In genomic region chr11:32006799-32007388, GRCh38 we compare ENCODE assay signal across 8 cellular contexts.
DNase-seq lines count a peak whose midpoint lies in the region; ATAC-seq, FAIRE-seq and TF ChIP-seq lines count a peak whose summit lies in the region.

No MANE protein-coding gene starts in this region.

- CTCF ChIA-PET in OCI-LY7 (lab: Charles Lee; ENCODE audit: unreplicated experiment), result interaction anchor here (0.7 kb wide), 1 partner anchor 187 kb away, joined by 3 read pairs; no protein-coding TSS in a partner anchor
- CTCF ChIA-PET in naive thymus-derived CD4-positive, alpha-beta T cell (lab: Charles Lee), result interaction anchor here (0.7 to 1.1 kb wide), 3 partner anchors 151 to 769 kb away, joined by 3 to 4 read pairs (median 3); no protein-coding TSS in a partner anchor

- peak; percentile 82 for TF ChIP-seq CTCF in OCI-LY7 (conservative IDR thresholded peaks at IDR 0.05; ENCODE audit: low read length)

- no peak overlapping the region for H3K27ac Mint-ChIP-seq in naive thymus-derived CD4-positive, alpha-beta T cell

- H3K4me1 Mint-ChIP-seq in naive thymus-derived CD4-positive, alpha-beta T cell, result peaks cover 0 to 5% (median 0%) of the 10 kb centered on the region in 7 donors

- H3K27ac ChIP-seq in OCI-LY7 (ENCODE audit: low read depth, low read length, poor library complexity, severe bottlenecking), result no peak overlapping the region
- H3K27ac ChIP-seq in naive thymus-derived CD4-positive, alpha-beta T cell (ENCODE audit: low read depth, low read length), result no peak overlapping the region

- POLR2A ChIA-PET in OCI-LY7 (lab: Charles Lee), result no interaction called here
- POLR2A ChIA-PET in naive thymus-derived CD4-positive, alpha-beta T cell (lab: Charles Lee), result no interaction called here

- H3K27me3 ChIP-seq in naive thymus-derived CD4-positive, alpha-beta T cell (ENCODE audit: control insufficient read depth in 2 of 2, insufficient read depth in 2 of 2, low read length in 2 of 2), result no peaks in the 10 kb centered on the region

- peak; percentile 53 for FAIRE-seq in endometrium (lab: Jason Lieb, UNC)

- no peaks in the 10 kb centered on the region for H4K20me1 ChIP-seq in OCI-LY7 (ENCODE audit: insufficient read depth, low read length)

- H3K4me1 ChIP-seq in OCI-LY7 (ENCODE audit: insufficient read depth, low read length, poor library complexity, severe bottlenecking), result no peaks in the 10 kb centered on the region
- no peaks in the 10 kb centered on the region for H3K4me1 ChIP-seq in naive thymus-derived CD4-positive, alpha-beta T cell (ENCODE audit: control insufficient read depth in 2 of 2, insufficient read depth in 2 of 2, low read length in 2 of 2)

- H3K4me3 Mint-ChIP-seq in naive thymus-derived CD4-positive, alpha-beta T cell, result peak overlapping the region in 1 of 10 donors; percentile 2

- H3K27me3 Mint-ChIP-seq in naive thymus-derived CD4-positive, alpha-beta T cell, result peaks cover 17 to 40% (median 35%) of the 10 kb centered on the region in 5 donors

- no peaks in the 10 kb centered on the region for H3K9me3 ChIP-seq in OCI-LY7 (ENCODE audit: low read length)
- no peaks in the 10 kb centered on the region for H3K9me3 ChIP-seq in naive thymus-derived CD4-positive, alpha-beta T cell (ENCODE audit: control insufficient read depth in 2 of 3, low read length in 3 of 3)

- no peaks in the 10 kb centered on the region for H3K79me2 ChIP-seq in OCI-LY7 (ENCODE audit: insufficient read depth, low read depth, low read length)

- ATAC-seq in GM19035 (IDR thresholded peaks at IDR 0.05; ENCODE audit: unreplicated experiment) (peak; percentile 80), HG03571 (IDR thresholded peaks at IDR 0.05; ENCODE audit: unreplicated experiment) (peak; percentile 60), GM21528 (IDR thresholded peaks at IDR 0.05; ENCODE audit: low FRiP score, unreplicated experiment) (no peak)
- peak; percentile 64 for ATAC-seq in naive thymus-derived CD4-positive, alpha-beta T cell

- no peak overlapping the region for H3K4me2 ChIP-seq in OCI-LY7 (ENCODE audit: low read length)

- DNase-seq in DMS53 (lab: John Stamatoyannopoulos, UW), result peak; percentile 57
- DNase-seq in OCI-LY7 (ENCODE audit: low spot score), result peak; percentile 37
- peak in 5 of 9 donors; percentile 4 to 27 (median 7) for DNase-seq in naive thymus-derived CD4-positive, alpha-beta T cell
- no peak for DNase-seq in cortex of kidney (lab: John Stamatoyannopoulos, UW)

- H3K4me3 ChIP-seq in OCI-LY7 (ENCODE audit: low read depth, low read length, poor library complexity, severe bottlenecking), result no peak overlapping the region
- no peak overlapping the region for H3K4me3 ChIP-seq in naive thymus-derived CD4-positive, alpha-beta T cell (ENCODE audit: low read length)

- H2AFZ ChIP-seq in OCI-LY7 (ENCODE audit: low read length), result no peak overlapping the region

- no peaks in the 10 kb centered on the region for H3K9me3 Mint-ChIP-seq in naive thymus-derived CD4-positive, alpha-beta T cell

- intact Hi-C loops in OCI-LY7 (cut with micrococcal nuclease; ENCODE audit: unreplicated experiment), result loop anchor here (10.0 kb wide), 1 partner anchor 612 kb away; no protein-coding TSS in a partner anchor
- intact Hi-C loops in naive thymus-derived CD4-positive, alpha-beta T cell (cut with micrococcal nuclease), result loop anchor here (1.0 to 5.0 kb wide), 4 partner anchors 515 to 900 kb away; no protein-coding TSS in a partner anchor

- H3K36me3 Mint-ChIP-seq in naive thymus-derived CD4-positive, alpha-beta T cell, result no peaks in the 10 kb centered on the region

- H3K9me2 ChIP-seq in OCI-LY7 (ENCODE audit: insufficient read depth, low read length), result no peaks in the 10 kb centered on the region

- no TSS peak for BruUV-seq in OCI-LY7 (replicated peaks; lab: Mats Ljungman, UMichigan)

- no peaks in the 10 kb centered on the region for H3K36me3 ChIP-seq in OCI-LY7 (ENCODE audit: insufficient read depth, low read length)
- H3K36me3 ChIP-seq in naive thymus-derived CD4-positive, alpha-beta T cell (ENCODE audit: control insufficient read depth in 2 of 3, insufficient read depth in 3 of 3, low read length in 3 of 3), result no peaks in the 10 kb centered on the region
